1 cellular context compared by ENCODE assay signal in the genomic region with DNA sequence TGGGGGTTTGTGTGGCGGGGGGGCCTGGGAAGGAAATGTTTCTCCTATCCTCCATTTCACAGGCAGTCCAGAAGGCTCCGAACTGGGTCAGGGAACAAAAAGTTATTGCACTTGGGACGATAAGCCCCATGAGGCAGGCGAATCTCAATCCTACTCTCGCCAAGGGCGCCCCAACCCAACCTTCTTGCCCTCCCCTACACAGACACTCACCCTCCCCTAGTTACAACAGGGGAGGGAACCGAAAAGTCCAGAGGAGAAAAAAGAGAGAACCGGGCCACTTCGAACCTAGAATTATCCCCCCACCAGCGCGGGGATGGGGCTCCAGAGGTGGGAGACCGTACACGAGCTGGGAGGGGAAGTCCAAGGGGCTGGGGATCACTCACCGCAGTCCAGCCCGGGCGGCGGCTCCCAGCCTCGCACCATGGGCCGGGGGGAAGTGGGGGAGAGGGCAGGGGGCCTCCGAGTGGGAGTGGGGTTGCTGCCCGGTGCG.
TF ChIP-seq lines count a peak whose summit lies in the region.

No MANE protein-coding gene starts in this region.

TF ChIP-seq in K562, 482 proteins besides CTCF, POLR2A, EP300 and RAD21:
- TF ChIP-seq KDM5B (IDR thresholded peaks at IDR 0.05; ENCODE audit: insufficient replicate concordance, low read depth, low read length) (no peak), ZNF766 (CRISPR knock-in tag; conservative IDR thresholded peaks at IDR 0.05) (no peak), ELF2 (CRISPR knock-in tag; IDR thresholded peaks at IDR 0.05) (0 out of 2 replicates have a peak, but pooled peaks have one; percentile 34), RBBP5 (IDR thresholded peaks at IDR 0.05; ENCODE audit: borderline replicate concordance, insufficient read depth, low read length, poor library complexity, severe bottlenecking) (peak; percentile 60), HMG20B (CRISPR knock-in tag; IDR thresholded peaks at IDR 0.05) (no peak), SP2 (IDR thresholded peaks at IDR 0.05; ENCODE audit: extremely low read depth, low read depth, low read length, poor library complexity, severe bottlenecking) (no peak), GABPA (tag; conservative IDR thresholded peaks at IDR 0.05; ENCODE audit: low read depth) (peak; percentile 17; the same call in 1 of the 2 replicates), MYC (IDR thresholded peaks at IDR 0.05; ENCODE audit: low read depth, low read length) (no peak), MYC (CRISPR knock-in tag; IDR thresholded peaks at IDR 0.05; ENCODE audit: borderline replicate concordance, low read depth) (peak; percentile 39; the same call in 1 of the 2 replicates), SPI1 (IDR thresholded peaks at IDR 0.05; ENCODE audit: borderline replicate concordance, low read depth, low read length) (peak; percentile 52; the same call in 1 of the 2 replicates), TAF7 (tag; IDR thresholded peaks at IDR 0.05) (0 out of 2 replicates have a peak, but pooled peaks have one; percentile 16), ZZZ3 (IDR thresholded peaks at IDR 0.05) (no peak), ARID2 (IDR thresholded peaks at IDR 0.05) (peak; percentile 40; the same call in 1 of the 2 replicates), MCM5 (IDR thresholded peaks at IDR 0.05; ENCODE audit: low read depth) (no peak)
- TF ChIP-seq, protein P1, sequence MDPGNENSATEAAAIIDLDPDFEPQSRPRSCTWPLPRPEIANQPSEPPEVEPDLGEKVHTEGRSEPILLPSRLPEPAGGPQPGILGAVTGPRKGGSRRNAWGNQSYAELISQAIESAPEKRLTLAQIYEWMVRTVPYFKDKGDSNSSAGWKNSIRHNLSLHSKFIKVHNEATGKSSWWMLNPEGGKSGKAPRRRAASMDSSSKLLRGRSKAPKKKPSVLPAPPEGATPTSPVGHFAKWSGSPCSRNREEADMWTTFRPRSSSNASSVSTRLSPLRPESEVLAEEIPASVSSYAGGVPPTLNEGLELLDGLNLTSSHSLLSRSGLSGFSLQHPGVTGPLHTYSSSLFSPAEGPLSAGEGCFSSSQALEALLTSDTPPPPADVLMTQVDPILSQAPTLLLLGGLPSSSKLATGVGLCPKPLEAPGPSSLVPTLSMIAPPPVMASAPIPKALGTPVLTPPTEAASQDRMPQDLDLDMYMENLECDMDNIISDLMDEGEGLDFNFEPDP (CRISPR knock-in tag; IDR thresholded peaks at IDR 0.05) = no peak
- TF ChIP-seq, protein P2, sequence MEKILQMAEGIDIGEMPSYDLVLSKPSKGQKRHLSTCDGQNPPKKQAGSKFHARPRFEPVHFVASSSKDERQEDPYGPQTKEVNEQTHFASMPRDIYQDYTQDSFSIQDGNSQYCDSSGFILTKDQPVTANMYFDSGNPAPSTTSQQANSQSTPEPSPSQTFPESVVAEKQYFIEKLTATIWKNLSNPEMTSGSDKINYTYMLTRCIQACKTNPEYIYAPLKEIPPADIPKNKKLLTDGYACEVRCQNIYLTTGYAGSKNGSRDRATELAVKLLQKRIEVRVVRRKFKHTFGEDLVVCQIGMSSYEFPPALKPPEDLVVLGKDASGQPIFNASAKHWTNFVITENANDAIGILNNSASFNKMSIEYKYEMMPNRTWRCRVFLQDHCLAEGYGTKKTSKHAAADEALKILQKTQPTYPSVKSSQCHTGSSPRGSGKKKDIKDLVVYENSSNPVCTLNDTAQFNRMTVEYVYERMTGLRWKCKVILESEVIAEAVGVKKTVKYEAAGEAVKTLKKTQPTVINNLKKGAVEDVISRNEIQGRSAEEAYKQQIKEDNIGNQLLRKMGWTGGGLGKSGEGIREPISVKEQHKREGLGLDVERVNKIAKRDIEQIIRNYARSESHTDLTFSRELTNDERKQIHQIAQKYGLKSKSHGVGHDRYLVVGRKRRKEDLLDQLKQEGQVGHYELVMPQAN (IDR thresholded peaks at IDR 0.05; ENCODE audit: borderline replicate concordance) = 0 out of 2 replicates have a peak, but pooled peaks have one; percentile 43
- TF ChIP-seq, protein P3, sequence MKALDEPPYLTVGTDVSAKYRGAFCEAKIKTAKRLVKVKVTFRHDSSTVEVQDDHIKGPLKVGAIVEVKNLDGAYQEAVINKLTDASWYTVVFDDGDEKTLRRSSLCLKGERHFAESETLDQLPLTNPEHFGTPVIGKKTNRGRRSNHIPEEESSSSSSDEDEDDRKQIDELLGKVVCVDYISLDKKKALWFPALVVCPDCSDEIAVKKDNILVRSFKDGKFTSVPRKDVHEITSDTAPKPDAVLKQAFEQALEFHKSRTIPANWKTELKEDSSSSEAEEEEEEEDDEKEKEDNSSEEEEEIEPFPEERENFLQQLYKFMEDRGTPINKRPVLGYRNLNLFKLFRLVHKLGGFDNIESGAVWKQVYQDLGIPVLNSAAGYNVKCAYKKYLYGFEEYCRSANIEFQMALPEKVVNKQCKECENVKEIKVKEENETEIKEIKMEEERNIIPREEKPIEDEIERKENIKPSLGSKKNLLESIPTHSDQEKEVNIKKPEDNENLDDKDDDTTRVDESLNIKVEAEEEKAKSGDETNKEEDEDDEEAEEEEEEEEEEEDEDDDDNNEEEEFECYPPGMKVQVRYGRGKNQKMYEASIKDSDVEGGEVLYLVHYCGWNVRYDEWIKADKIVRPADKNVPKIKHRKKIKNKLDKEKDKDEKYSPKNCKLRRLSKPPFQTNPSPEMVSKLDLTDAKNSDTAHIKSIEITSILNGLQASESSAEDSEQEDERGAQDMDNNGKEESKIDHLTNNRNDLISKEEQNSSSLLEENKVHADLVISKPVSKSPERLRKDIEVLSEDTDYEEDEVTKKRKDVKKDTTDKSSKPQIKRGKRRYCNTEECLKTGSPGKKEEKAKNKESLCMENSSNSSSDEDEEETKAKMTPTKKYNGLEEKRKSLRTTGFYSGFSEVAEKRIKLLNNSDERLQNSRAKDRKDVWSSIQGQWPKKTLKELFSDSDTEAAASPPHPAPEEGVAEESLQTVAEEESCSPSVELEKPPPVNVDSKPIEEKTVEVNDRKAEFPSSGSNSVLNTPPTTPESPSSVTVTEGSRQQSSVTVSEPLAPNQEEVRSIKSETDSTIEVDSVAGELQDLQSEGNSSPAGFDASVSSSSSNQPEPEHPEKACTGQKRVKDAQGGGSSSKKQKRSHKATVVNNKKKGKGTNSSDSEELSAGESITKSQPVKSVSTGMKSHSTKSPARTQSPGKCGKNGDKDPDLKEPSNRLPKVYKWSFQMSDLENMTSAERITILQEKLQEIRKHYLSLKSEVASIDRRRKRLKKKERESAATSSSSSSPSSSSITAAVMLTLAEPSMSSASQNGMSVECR (CRISPR knock-in tag; IDR thresholded peaks at IDR 0.05) = no peak
- TF ChIP-seq, protein P4, sequence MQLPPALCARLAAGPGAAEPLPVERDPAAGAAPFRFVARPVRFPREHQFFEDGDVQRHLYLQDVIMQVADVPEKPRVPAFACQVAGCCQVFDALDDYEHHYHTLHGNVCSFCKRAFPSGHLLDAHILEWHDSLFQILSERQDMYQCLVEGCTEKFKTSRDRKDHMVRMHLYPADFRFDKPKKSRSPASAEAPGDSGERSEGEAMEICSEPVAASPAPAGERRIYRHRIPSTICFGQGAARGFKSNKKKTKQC (CRISPR knock-in tag; IDR thresholded peaks at IDR 0.05) = 0 out of 2 replicates have a peak, but pooled peaks have one; percentile 34
- TF ChIP-seq, protein P5, sequence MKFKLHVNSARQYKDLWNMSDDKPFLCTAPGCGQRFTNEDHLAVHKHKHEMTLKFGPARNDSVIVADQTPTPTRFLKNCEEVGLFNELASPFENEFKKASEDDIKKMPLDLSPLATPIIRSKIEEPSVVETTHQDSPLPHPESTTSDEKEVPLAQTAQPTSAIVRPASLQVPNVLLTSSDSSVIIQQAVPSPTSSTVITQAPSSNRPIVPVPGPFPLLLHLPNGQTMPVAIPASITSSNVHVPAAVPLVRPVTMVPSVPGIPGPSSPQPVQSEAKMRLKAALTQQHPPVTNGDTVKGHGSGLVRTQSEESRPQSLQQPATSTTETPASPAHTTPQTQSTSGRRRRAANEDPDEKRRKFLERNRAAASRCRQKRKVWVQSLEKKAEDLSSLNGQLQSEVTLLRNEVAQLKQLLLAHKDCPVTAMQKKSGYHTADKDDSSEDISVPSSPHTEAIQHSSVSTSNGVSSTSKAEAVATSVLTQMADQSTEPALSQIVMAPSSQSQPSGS (CRISPR knock-in tag; IDR thresholded peaks at IDR 0.05) = no peak
- TF ChIP-seq, protein P6, sequence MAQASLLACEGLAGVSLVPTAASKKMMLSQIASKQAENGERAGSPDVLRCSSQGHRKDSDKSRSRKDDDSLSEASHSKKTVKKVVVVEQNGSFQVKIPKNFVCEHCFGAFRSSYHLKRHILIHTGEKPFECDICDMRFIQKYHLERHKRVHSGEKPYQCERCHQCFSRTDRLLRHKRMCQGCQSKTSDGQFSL (CRISPR knock-in tag; IDR thresholded peaks at IDR 0.05) = no peak
- TF ChIP-seq, protein P6 (tag; IDR thresholded peaks at IDR 0.05) = no peak
- TF ChIP-seq, protein P7, sequence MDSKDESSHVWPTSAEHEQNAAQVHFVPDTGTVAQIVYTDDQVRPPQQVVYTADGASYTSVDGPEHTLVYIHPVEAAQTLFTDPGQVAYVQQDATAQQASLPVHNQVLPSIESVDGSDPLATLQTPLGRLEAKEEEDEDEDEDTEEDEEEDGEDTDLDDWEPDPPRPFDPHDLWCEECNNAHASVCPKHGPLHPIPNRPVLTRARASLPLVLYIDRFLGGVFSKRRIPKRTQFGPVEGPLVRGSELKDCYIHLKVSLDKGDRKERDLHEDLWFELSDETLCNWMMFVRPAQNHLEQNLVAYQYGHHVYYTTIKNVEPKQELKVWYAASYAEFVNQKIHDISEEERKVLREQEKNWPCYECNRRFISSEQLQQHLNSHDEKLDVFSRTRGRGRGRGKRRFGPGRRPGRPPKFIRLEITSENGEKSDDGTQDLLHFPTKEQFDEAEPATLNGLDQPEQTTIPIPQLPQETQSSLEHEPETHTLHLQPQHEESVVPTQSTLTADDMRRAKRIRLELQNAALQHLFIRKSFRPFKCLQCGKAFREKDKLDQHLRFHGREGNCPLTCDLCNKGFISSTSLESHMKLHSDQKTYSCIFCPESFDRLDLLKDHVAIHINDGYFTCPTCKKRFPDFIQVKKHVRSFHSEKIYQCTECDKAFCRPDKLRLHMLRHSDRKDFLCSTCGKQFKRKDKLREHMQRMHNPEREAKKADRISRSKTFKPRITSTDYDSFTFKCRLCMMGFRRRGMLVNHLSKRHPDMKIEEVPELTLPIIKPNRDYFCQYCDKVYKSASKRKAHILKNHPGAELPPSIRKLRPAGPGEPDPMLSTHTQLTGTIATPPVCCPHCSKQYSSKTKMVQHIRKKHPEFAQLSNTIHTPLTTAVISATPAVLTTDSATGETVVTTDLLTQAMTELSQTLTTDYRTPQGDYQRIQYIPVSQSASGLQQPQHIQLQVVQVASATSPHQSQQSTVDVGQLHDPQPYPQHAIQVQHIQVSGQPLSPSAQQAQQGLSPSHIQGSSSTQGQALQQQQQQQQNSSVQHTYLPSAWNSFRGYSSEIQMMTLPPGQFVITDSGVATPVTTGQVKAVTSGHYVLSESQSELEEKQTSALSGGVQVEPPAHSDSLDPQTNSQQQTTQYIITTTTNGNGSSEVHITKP (IDR thresholded peaks at IDR 0.05; ENCODE audit: partially characterized antibody) = no peak
- TF ChIP-seq, protein P8, sequence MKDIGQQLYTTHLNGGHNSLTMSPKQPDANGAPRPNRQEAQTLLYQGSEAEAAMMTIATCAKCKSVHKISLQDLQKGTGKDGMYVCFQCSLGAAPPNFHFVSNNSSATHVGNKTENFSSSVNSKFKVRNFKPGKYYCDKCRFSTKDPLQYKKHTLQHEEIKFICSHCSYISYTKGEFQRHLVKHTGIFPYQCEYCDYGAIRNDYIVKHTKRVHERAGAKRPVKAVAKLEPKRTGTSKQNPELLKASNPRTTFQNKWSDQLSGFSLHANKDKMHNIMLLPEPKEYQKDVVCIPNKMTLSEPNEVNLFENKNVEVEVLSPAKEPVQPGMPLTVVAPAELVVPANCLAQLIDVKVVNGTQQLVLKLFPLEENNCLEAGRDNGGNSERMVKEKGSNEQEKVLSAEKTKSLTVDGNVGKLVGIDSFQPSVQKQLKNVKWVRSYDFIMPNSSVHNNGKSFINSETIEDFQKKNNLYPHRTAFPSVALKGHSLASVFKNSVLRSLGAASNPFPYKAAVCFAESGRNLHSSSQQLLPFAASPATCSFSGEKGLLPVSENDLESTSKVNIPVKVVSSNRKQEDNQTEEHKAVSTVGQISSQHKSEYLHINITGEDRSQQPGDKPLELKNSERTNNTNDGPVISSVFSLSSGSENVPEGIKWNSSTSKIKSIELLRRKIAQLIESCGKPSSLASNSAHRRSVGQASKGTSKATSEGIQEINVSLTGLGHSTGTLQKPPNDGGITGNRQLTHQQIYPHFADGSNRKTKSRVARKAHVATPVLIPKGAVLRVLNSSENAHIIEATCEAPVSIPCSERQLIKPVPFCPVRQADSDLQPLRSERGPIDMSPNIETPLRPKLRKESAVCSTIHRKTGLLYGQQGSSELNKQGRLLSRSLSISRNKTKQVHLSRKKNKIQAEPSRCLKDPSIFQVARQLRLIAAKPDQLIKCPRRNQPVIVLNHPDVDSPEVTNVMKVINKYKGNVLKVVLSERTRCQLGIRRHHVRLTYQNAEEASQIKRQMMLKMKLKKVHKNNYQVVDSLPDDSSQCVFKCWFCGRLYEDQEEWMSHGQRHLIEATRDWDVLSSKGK (CRISPR knock-in tag; IDR thresholded peaks at IDR 0.05) = no peak
